In the genomic region with DNA sequence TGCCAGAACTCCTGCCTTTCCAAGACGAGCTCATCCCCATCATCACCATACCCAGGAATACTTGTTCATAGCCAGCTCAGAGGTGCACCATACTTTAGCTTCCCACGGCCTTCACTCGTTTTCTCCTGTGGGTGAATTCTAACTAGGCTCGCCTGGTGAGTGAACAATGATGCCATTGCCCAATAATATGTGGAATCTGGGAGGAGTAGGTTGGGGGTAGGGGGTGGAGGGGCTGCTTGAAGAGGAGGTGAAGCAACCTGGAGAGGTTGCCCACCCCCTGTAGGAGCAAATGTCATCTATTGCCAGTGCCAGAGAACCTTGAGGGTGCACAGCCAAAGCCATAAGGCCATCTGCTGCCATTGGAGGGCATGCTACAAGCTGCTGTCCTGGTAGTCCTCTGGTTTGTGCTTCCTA, we compare ENCODE assay signal across 8 cellular contexts. TPM values are rescaled to one million over a fixed set of nuclear protein-coding genes. Genes with fewer than 3 reads are reported as not detected.
DNase-seq lines count a peak whose midpoint lies in the region; ATAC-seq, FAIRE-seq and TF ChIP-seq lines count a peak whose summit lies in the region.

No MANE protein-coding gene starts in this region.

- FAIRE-seq in GM18507 (lab: Jason Lieb, UNC), result peak; percentile 12

- H3K79me2 ChIP-seq in OCI-LY3 (ENCODE audit: low read length), result peaks cover 38% of the 10 kb centered on the region

- H3K36me3 ChIP-seq in OCI-LY3 (replicated peaks; ENCODE audit: low read depth, low read length) (no peaks in the 10 kb centered on the region), psoas muscle (ENCODE audit: insufficient read depth in 1 of 2, low read depth in 1 of 2) (no peaks in the 10 kb centered on the region)

- peak in 1 of 4 donors; percentile 24 for ATAC-seq in psoas muscle
- no peak for ATAC-seq in HG03521 (IDR thresholded peaks at IDR 0.05; ENCODE audit: unreplicated experiment)

- DNase-seq in GM18507 (ENCODE audit: extremely low spot score, insufficient read length, low read depth) (no peak), epithelial cell of proximal tubule (ENCODE audit: low read depth) (no peak), psoas muscle (no peak), UCSD-AML1 (lab: John Stamatoyannopoulos, UW; ENCODE audit: unreplicated experiment) (no peak), ACHN (no peak), HEK293T (ENCODE audit: extremely low spot score) (no peak)

- in situ Hi-C loops in ACHN (cut with HindIII; ENCODE audit: low pct_ligation_motif_present, low pct_unique_long_range_greater_than_20kb, low sequenced_read_pairs), result no loop called here

- peak overlapping the region; percentile 79 for H3K4me3 ChIP-seq in OCI-LY3 (ENCODE audit: low read length)
- H3K4me3 ChIP-seq in epithelial cell of proximal tubule (ENCODE audit: low read depth, low read length), result peak overlapping the region; percentile 76
- H3K4me3 ChIP-seq in psoas muscle, result peak overlapping the region; percentile 85

- no peaks in the 10 kb centered on the region for H3K27me3 ChIP-seq in OCI-LY3 (ENCODE audit: low read depth, low read length)
- H3K27me3 ChIP-seq in psoas muscle (ENCODE audit: insufficient read depth in 3 of 3, low read length in 2 of 3), result no peaks in the 10 kb centered on the region

- peaks cover 4% of the 10 kb centered on the region for H4K20me1 ChIP-seq in OCI-LY3 (ENCODE audit: insufficient read depth, low read length)

- WGBS in psoas muscle, 3 donors, result 35 to 46% (median 43%) methylated on average over 4 of the region's 4 CpGs

- POLR2A ChIA-PET in HEK293T (lab: Yijun Ruan, JAX), result interaction anchor here (0.6 to 1.4 kb wide), 5 partner anchors 9 to 140 kb away, joined by 3 to 8 read pairs (median 4); a partner anchor contains a TSS

- no peak for TF ChIP-seq CTCF in OCI-LY3 (IDR thresholded peaks at IDR 0.05; ENCODE audit: low read depth, low read length)
- no peak for TF ChIP-seq CTCF in epithelial cell of proximal tubule (conservative IDR thresholded peaks at IDR 0.05; ENCODE audit: low read depth, low read length)
- no peak for TF ChIP-seq CTCF in psoas muscle (IDR thresholded peaks at IDR 0.05)

- CTCF ChIA-PET in HEK293T (lab: Yijun Ruan, JAX), result no interaction called here

- peak overlapping the region; percentile 91 for H3K4me2 ChIP-seq in OCI-LY3 (ENCODE audit: low read length)

- intact Hi-C loops in psoas muscle (cut with DNase I), result loop anchor here (5.0 to 10.0 kb wide), 3 partner anchors 34 to 237 kb away; a partner anchor contains a TSS

- peak overlapping the region; percentile 99 for H2AFZ ChIP-seq in OCI-LY3 (ENCODE audit: low read depth, low read length)

- H3K27ac ChIP-seq in OCI-LY3 (ENCODE audit: low read length), result no peak overlapping the region
- peak overlapping the region; percentile 80 for H3K27ac ChIP-seq in psoas muscle

- H3K9me3 ChIP-seq in OCI-LY3 (ENCODE audit: insufficient read depth, low read length) (no peaks in the 10 kb centered on the region), psoas muscle (no peaks in the 10 kb centered on the region)

- peak overlapping the region; percentile 62 for H3K9ac ChIP-seq in OCI-LY3 (ENCODE audit: low read length)

- H3K4me1 ChIP-seq in OCI-LY3 (ENCODE audit: low read length) (peaks cover 17% of the 10 kb centered on the region), psoas muscle (peaks cover 24% of the 10 kb centered on the region)

TF ChIP-seq in HEK293T, 16 proteins besides CTCF, POLR2A, EP300 and RAD21:
- TF ChIP-seq, protein P1, sequence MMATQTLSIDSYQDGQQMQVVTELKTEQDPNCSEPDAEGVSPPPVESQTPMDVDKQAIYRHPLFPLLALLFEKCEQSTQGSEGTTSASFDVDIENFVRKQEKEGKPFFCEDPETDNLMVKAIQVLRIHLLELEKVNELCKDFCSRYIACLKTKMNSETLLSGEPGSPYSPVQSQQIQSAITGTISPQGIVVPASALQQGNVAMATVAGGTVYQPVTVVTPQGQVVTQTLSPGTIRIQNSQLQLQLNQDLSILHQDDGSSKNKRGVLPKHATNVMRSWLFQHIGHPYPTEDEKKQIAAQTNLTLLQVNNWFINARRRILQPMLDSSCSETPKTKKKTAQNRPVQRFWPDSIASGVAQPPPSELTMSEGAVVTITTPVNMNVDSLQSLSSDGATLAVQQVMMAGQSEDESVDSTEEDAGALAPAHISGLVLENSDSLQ (IDR thresholded peaks at IDR 0.05), result no peak
- TF ChIP-seq FOXK2 (IDR thresholded peaks at IDR 0.05), result no peak
- TF ChIP-seq SP1 (IDR thresholded peaks at IDR 0.05), result no peak
- no peak for TF ChIP-seq ELF4 (IDR thresholded peaks at IDR 0.05)
- no peak for TF ChIP-seq FOXA1 (IDR thresholded peaks at IDR 0.05)
- TF ChIP-seq ARNT (IDR thresholded peaks at IDR 0.05), result no peak
- TF ChIP-seq NFRKB (IDR thresholded peaks at IDR 0.05), result no peak
- TF ChIP-seq LEF1 (IDR thresholded peaks at IDR 0.05; ENCODE audit: borderline replicate concordance), result no peak
- TF ChIP-seq HDGF (IDR thresholded peaks at IDR 0.05; ENCODE audit: borderline replicate concordance), result no peak
- TF ChIP-seq TARDBP (IDR thresholded peaks at IDR 0.05), result no peak
- TF ChIP-seq BHLHE40 (IDR thresholded peaks at IDR 0.05; ENCODE audit: borderline replicate concordance), result no peak
- no peak for TF ChIP-seq L3MBTL2 (conservative IDR thresholded peaks at IDR 0.05)
- TF ChIP-seq CTBP1 (IDR thresholded peaks at IDR 0.05; ENCODE audit: borderline replicate concordance), result no peak
- TF ChIP-seq ZNF384 (IDR thresholded peaks at IDR 0.05), result no peak
- TF ChIP-seq FOXM1 (IDR thresholded peaks at IDR 0.05; ENCODE audit: borderline replicate concordance), result no peak
- TF ChIP-seq SUZ12 (IDR thresholded peaks at IDR 0.05), result no peak

RNA-seq across cellular contexts. Expression of a gene that starts 0.6 kb away (rescaled TPM):
- 3.6 and 4.3 TPM in 2 replicates for total RNA-seq in epithelial cell of proximal tubule
- total RNA-seq in psoas muscle, result 10 to 100 TPM in 1 of 4 donors, 1 to 10 TPM in 3; 7.3 to 16.8 (median 9.7) TPM
- polyA plus RNA-seq in psoas muscle, result 1 to 10 TPM; 1.6 to 8.0 (median 2.5) TPM
